13 cellular contexts compared by ENCODE assay signal in the genomic region with DNA sequence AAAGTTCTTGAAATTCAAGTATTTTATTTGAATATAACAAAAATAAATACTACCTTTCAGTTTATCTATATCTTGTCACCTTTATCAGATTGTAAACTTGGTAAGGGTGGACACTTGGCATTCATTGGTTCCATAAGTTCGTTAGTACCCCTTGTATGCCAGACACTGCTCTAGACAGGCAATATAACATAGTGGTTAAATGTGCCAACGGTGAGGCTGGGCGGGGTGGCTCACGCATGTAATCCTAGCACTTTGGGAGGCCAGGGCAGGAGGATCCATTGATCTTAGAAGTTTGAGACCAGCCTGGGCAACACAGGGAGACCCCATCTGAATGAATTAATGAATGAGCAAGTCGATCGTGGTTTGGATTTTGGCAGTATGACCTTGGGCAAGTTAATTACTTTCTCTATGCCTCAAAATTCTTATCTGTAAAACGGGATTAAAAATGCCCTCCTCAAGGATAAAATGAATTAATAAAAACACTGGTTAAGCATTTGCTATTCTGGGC. TPM values are rescaled to one million over a fixed set of nuclear protein-coding genes. Genes with fewer than 3 reads are reported as not detected.
DNase-seq lines count a peak whose midpoint lies in the region; ATAC-seq and FAIRE-seq lines count a peak whose summit lies in the region.
"Had no signal": no experiment of that assay in that cellular context is flagged by ENCODE, and none has a peak within 500 bp of the region (broad histone marks: within the 10 kb centered on the region; RNA-seq: fewer than 3 reads in every experiment).

No MANE protein-coding gene starts in this region.

- H3K36me3 Mint-ChIP-seq in activated T-cell treated with anti-CD3 and anti-CD28 coated beads, Interleukin-2, amount 50 U/mL, for 72 hours (ENCODE audit: insufficient read depth in 2 of 2) = peaks cover 2 to 15% of the 10 kb centered on the region in 2 donors
- H3K36me3 Mint-ChIP-seq in activated T-cell treated with anti-CD3 and anti-CD28 coated beads, Interleukin-2, amount 50 U/mL, for 4 hours (ENCODE audit: insufficient read depth) = peaks cover 14% of the 10 kb centered on the region
- peaks cover 31% of the 10 kb centered on the region for H3K36me3 Mint-ChIP-seq in activated CD8-positive, alpha-beta T cell treated with anti-CD3 and anti-CD28 coated beads, Interleukin-2, amount 10 ng/mL, durations not matched to agents 7 days and 5 days (ENCODE audit: low read depth)
- H3K36me3 Mint-ChIP-seq in stimulated activated memory B cell treated with anti-CD40 and anti-IgM and Interleukin-4, amounts not matched to agents 10 μg/mL and 1 μg/mL and 100 μg/mL, for 72 hours = peaks cover 9% of the 10 kb centered on the region

- H3K4me1 Mint-ChIP-seq in activated T-cell treated with anti-CD3 and anti-CD28 coated beads, Interleukin-2, amount 50 U/mL, for 72 hours (ENCODE audit: low read depth) = peaks cover 47% of the 10 kb centered on the region
- peaks cover 35% of the 10 kb centered on the region for H3K4me1 Mint-ChIP-seq in activated T-cell treated with anti-CD3 and anti-CD28 coated beads, Interleukin-2, amount 50 U/mL, for 4 hours (ENCODE audit: low read depth)
- peaks cover 18% of the 10 kb centered on the region for H3K4me1 Mint-ChIP-seq in activated CD8-positive, alpha-beta T cell treated with anti-CD3 and anti-CD28 coated beads, Interleukin-2, amount 10 ng/mL, durations not matched to agents 7 days and 5 days (ENCODE audit: low read depth)
- H3K4me1 Mint-ChIP-seq in stimulated activated memory B cell treated with anti-CD40 and anti-IgM and Interleukin-4, amounts not matched to agents 10 μg/mL and 1 μg/mL and 100 μg/mL, for 72 hours = peaks cover 10% of the 10 kb centered on the region

- FAIRE-seq in frontal cortex (lab: Jason Lieb, UNC) = no peak
- FAIRE-seq: H1, urothelium cell line had no signal

- DNase-seq in activated T-cell treated with anti-CD3 and anti-CD28 coated beads, Interleukin-2, amount 50 U/mL, for 72 hours = no peak
- no peak for DNase-seq in activated T-cell treated with anti-CD3 and anti-CD28 coated beads, Interleukin-2, amount 50 U/mL, for 4 hours
- no peak for DNase-seq in activated CD8-positive, alpha-beta T cell treated with anti-CD3 and anti-CD28 coated beads, Interleukin-2, amount 10 ng/mL, durations not matched to agents 7 days and 5 days
- peak in 1 of 2 donors; percentile 20 for DNase-seq in left colon
- no peak for DNase-seq in frontal cortex (ENCODE audit: low spot score in 2 of 2)
- DNase-seq in DMS79 treated with DMSO at 0.1 percent for 48 hours (lab: John Stamatoyannopoulos, UW) = no peak
- no peak for DNase-seq in D341Med (ENCODE audit: low spot score)
- DNase-seq: esophagus squamous epithelium, NCI-H1092, NCI-H524 treated with DMSO at 0.1 percent for 48 hours had no signal

- peak overlapping the region; percentile 85 for H3K27ac Mint-ChIP-seq in activated T-cell treated with anti-CD3 and anti-CD28 coated beads, Interleukin-2, amount 50 U/mL, for 72 hours
- peak overlapping the region; percentile 62 for H3K27ac Mint-ChIP-seq in activated CD8-positive, alpha-beta T cell treated with anti-CD3 and anti-CD28 coated beads, Interleukin-2, amount 10 ng/mL, durations not matched to agents 7 days and 5 days
- H3K27ac Mint-ChIP-seq in stimulated activated memory B cell treated with anti-CD40 and anti-IgM and Interleukin-4, amounts not matched to agents 10 μg/mL and 1 μg/mL and 100 μg/mL, for 72 hours = peak overlapping the region; percentile 64

- H3K4me3 Mint-ChIP-seq in activated T-cell treated with anti-CD3 and anti-CD28 coated beads, Interleukin-2, amount 50 U/mL, for 72 hours = peak overlapping the region in 1 of 2 donors; percentile 53
- H3K4me3 Mint-ChIP-seq in activated T-cell treated with anti-CD3 and anti-CD28 coated beads, Interleukin-2, amount 50 U/mL, for 4 hours = no peak overlapping the region
- no peak overlapping the region for H3K4me3 Mint-ChIP-seq in activated CD8-positive, alpha-beta T cell treated with anti-CD3 and anti-CD28 coated beads, Interleukin-2, amount 10 ng/mL, durations not matched to agents 7 days and 5 days
- H3K4me3 Mint-ChIP-seq in stimulated activated memory B cell treated with anti-CD40 and anti-IgM and Interleukin-4, amounts not matched to agents 10 μg/mL and 1 μg/mL and 100 μg/mL, for 72 hours = no peak overlapping the region

- POLR2A ChIA-PET in activated CD8-positive, alpha-beta T cell treated with anti-CD3 and anti-CD28 coated beads, Interleukin-2, amount 10 ng/mL, durations not matched to agents 7 days and 5 days (lab: Charles Lee) = interaction anchor here (1.2 kb wide), 1 partner anchor 56 kb away, joined by 3 read pairs; a partner anchor contains a TSS

- ATAC-seq in activated T-cell treated with anti-CD3 and anti-CD28 coated beads, Interleukin-2, amount 50 U/mL, for 72 hours (replicated peaks in 1 of 2) = no peak
- ATAC-seq in activated T-cell treated with anti-CD3 and anti-CD28 coated beads, Interleukin-2, amount 50 U/mL, for 4 hours = no peak
- no peak for ATAC-seq in activated CD8-positive, alpha-beta T cell treated with anti-CD3 and anti-CD28 coated beads, Interleukin-2, amount 10 ng/mL, durations not matched to agents 7 days and 5 days
- peak; percentile 56 for ATAC-seq in left colon
- no peak for ATAC-seq in stimulated activated memory B cell treated with anti-CD40 and anti-IgM and Interleukin-4, amounts not matched to agents 10 μg/mL and 1 μg/mL and 100 μg/mL, for 72 hours

- CTCF ChIA-PET in activated CD8-positive, alpha-beta T cell treated with anti-CD3 and anti-CD28 coated beads, Interleukin-2, amount 10 ng/mL, durations not matched to agents 7 days and 5 days (lab: Charles Lee) = interaction anchor here (1.1 to 3.8 kb wide), 5 partner anchors 18 to 145 kb away, joined by 3 to 18 read pairs (median 3); a partner anchor contains a TSS

- H3K9me3 Mint-ChIP-seq in activated T-cell treated with anti-CD3 and anti-CD28 coated beads, Interleukin-2, amount 50 U/mL, for 72 hours = no peaks in the 10 kb centered on the region
- no peaks in the 10 kb centered on the region for H3K9me3 Mint-ChIP-seq in activated T-cell treated with anti-CD3 and anti-CD28 coated beads, Interleukin-2, amount 50 U/mL, for 4 hours
- no peaks in the 10 kb centered on the region for H3K9me3 Mint-ChIP-seq in activated CD8-positive, alpha-beta T cell treated with anti-CD3 and anti-CD28 coated beads, Interleukin-2, amount 10 ng/mL, durations not matched to agents 7 days and 5 days (ENCODE audit: insufficient read depth)
- H3K9me3 Mint-ChIP-seq in stimulated activated memory B cell treated with anti-CD40 and anti-IgM and Interleukin-4, amounts not matched to agents 10 μg/mL and 1 μg/mL and 100 μg/mL, for 72 hours = no peaks in the 10 kb centered on the region

- intact Hi-C loops in left colon (cut with DNase I, micrococcal nuclease) = loop anchor here in 1 of 2 donors (10.0 kb wide), 2 partner anchors 95 to 185 kb away; no protein-coding TSS in a partner anchor

- H3K27me3 Mint-ChIP-seq in activated T-cell treated with anti-CD3 and anti-CD28 coated beads, Interleukin-2, amount 50 U/mL, for 72 hours (ENCODE audit: low read depth) = no peaks in the 10 kb centered on the region
- H3K27me3 Mint-ChIP-seq in activated T-cell treated with anti-CD3 and anti-CD28 coated beads, Interleukin-2, amount 50 U/mL, for 4 hours (ENCODE audit: low read depth) = no peaks in the 10 kb centered on the region
- no peaks in the 10 kb centered on the region for H3K27me3 Mint-ChIP-seq in activated CD8-positive, alpha-beta T cell treated with anti-CD3 and anti-CD28 coated beads, Interleukin-2, amount 10 ng/mL, durations not matched to agents 7 days and 5 days (ENCODE audit: low read depth)
- no peaks in the 10 kb centered on the region for H3K27me3 Mint-ChIP-seq in stimulated activated memory B cell treated with anti-CD40 and anti-IgM and Interleukin-4, amounts not matched to agents 10 μg/mL and 1 μg/mL and 100 μg/mL, for 72 hours

RNA-seq across cellular contexts. Expression of a gene that starts 26.3 kb away (rescaled TPM):
- 10 to 100 TPM in 1 of 2 donors, 1 to 10 TPM in 1; 8.1 to 16.3 TPM for total RNA-seq in activated T-cell treated with anti-CD3 and anti-CD28 coated beads, Interleukin-2, amount 50 U/mL, for 72 hours
- total RNA-seq in activated T-cell treated with anti-CD3 and anti-CD28 coated beads, Interleukin-2, amount 50 U/mL, for 4 hours = 1 to 10 TPM; 1.7 to 5.6 (median 2.3) TPM
- 10 to 100 TPM; 14.6 to 15.3 TPM for total RNA-seq in activated CD8-positive, alpha-beta T cell treated with anti-CD3 and anti-CD28 coated beads, Interleukin-2, amount 10 ng/mL, durations not matched to agents 7 days and 5 days
- total RNA-seq in left colon = 10 to 100 TPM; 14.6 to 30.6 TPM
- 0.82 TPM for total RNA-seq in frontal cortex

RNA-seq across cellular contexts. Expression of a gene that starts 43.6 kb away (rescaled TPM):
- total RNA-seq in activated T-cell treated with anti-CD3 and anti-CD28 coated beads, Interleukin-2, amount 50 U/mL, for 72 hours = 1 to 10 TPM; 8.0 to 9.4 TPM
- total RNA-seq in activated T-cell treated with anti-CD3 and anti-CD28 coated beads, Interleukin-2, amount 50 U/mL, for 4 hours = 1 to 10 TPM; 2.2 to 5.5 (median 4.5) TPM
- 10 to 100 TPM; 12.3 to 13.3 TPM for total RNA-seq in activated CD8-positive, alpha-beta T cell treated with anti-CD3 and anti-CD28 coated beads, Interleukin-2, amount 10 ng/mL, durations not matched to agents 7 days and 5 days
- 1 to 10 TPM; 2.9 to 8.9 TPM for total RNA-seq in left colon
- total RNA-seq in frontal cortex = 3.7 TPM

RNA-seq across cellular contexts. Expression of a gene that starts 55.6 kb away (rescaled TPM):
- total RNA-seq in activated T-cell treated with anti-CD3 and anti-CD28 coated beads, Interleukin-2, amount 50 U/mL, for 72 hours = 100 to 1,000 TPM; 108 to 110 TPM
- 100 to 1,000 TPM; 134 to 145 (median 142) TPM for total RNA-seq in activated T-cell treated with anti-CD3 and anti-CD28 coated beads, Interleukin-2, amount 50 U/mL, for 4 hours
- 100 to 1,000 TPM; 136 to 140 TPM for total RNA-seq in activated CD8-positive, alpha-beta T cell treated with anti-CD3 and anti-CD28 coated beads, Interleukin-2, amount 10 ng/mL, durations not matched to agents 7 days and 5 days
- total RNA-seq in left colon (10 to 100 TPM; 78.7 to 79.7 TPM), frontal cortex (80.3 TPM)
